1 cellular context compared by ENCODE assay signal in the genomic region with DNA sequence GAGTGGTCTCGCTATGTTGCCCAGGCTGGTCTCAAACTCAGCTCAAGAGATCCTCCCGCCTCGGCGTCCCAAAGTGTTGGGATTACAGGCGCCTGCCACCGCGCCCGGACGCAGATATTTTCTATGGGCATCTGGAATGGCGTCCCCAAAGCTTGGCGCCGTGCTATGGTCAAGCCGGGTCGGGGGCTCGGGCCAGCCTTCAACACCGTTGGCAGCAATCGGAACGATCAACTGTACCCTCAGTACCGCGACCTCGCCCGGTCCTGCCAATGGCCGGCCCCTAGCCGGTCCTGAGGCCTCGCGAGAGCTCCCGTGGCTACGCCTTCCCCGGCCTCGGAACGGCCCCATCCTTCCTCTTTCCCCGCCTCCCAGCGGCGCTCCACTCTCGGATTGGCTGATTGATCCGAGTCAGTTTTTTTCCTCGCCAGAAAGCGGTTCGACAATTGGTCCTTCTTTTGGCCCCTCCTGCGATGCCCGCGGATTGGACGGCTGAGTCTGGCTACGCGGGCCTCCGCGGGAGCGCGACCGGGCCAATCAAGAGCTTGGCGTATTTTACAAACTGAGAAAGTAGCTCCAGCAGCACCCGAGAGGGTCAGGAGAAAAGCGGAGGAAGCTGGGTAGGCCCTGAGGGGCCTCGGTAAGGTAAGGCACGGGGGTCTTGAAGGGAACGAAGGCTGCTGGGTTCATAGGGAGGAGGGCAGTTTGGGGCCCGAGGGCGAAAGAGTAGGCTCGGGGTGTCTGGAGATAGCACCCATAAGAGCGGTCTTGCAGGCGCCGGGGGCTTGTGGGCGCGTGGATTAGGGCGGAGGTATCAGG.
TF ChIP-seq lines count a peak whose summit lies in the region.

A gene with protein sequence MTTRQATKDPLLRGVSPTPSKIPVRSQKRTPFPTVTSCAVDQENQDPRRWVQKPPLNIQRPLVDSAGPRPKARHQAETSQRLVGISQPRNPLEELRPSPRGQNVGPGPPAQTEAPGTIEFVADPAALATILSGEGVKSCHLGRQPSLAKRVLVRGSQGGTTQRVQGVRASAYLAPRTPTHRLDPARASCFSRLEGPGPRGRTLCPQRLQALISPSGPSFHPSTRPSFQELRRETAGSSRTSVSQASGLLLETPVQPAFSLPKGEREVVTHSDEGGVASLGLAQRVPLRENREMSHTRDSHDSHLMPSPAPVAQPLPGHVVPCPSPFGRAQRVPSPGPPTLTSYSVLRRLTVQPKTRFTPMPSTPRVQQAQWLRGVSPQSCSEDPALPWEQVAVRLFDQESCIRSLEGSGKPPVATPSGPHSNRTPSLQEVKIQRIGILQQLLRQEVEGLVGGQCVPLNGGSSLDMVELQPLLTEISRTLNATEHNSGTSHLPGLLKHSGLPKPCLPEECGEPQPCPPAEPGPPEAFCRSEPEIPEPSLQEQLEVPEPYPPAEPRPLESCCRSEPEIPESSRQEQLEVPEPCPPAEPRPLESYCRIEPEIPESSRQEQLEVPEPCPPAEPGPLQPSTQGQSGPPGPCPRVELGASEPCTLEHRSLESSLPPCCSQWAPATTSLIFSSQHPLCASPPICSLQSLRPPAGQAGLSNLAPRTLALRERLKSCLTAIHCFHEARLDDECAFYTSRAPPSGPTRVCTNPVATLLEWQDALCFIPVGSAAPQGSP (plus strand): TSS at position 548 of the 816 bp plus-strand sequence. CDS start 354 bp downstream, outside the sequence.

TF ChIP-seq in K562, 482 proteins besides CTCF, POLR2A, EP300 and RAD21 (continued from another document):
- TF ChIP-seq, protein P1, sequence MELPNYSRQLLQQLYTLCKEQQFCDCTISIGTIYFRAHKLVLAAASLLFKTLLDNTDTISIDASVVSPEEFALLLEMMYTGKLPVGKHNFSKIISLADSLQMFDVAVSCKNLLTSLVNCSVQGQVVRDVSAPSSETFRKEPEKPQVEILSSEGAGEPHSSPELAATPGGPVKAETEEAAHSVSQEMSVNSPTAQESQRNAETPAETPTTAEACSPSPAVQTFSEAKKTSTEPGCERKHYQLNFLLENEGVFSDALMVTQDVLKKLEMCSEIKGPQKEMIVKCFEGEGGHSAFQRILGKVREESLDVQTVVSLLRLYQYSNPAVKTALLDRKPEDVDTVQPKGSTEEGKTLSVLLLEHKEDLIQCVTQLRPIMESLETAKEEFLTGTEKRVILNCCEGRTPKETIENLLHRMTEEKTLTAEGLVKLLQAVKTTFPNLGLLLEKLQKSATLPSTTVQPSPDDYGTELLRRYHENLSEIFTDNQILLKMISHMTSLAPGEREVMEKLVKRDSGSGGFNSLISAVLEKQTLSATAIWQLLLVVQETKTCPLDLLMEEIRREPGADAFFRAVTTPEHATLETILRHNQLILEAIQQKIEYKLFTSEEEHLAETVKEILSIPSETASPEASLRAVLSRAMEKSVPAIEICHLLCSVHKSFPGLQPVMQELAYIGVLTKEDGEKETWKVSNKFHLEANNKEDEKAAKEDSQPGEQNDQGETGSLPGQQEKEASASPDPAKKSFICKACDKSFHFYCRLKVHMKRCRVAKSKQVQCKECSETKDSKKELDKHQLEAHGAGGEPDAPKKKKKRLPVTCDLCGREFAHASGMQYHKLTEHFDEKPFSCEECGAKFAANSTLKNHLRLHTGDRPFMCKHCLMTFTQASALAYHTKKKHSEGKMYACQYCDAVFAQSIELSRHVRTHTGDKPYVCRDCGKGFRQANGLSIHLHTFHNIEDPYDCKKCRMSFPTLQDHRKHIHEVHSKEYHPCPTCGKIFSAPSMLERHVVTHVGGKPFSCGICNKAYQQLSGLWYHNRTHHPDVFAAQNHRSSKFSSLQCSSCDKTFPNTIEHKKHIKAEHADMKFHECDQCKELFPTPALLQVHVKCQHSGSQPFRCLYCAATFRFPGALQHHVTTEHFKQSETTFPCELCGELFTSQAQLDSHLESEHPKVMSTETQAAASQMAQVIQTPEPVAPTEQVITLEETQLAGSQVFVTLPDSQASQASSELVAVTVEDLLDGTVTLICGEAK (IDR thresholded peaks at IDR 0.05) = 0 out of 2 replicates have a peak, but pooled peaks have one; percentile 13
- TF ChIP-seq, protein P1 (CRISPR knock-in tag; IDR thresholded peaks at IDR 0.05) = no peak
- no peak; the same call in 1 of the 2 replicates for TF ChIP-seq GTF2F1 (IDR thresholded peaks at IDR 0.05; ENCODE audit: low read depth, low read length)
- TF ChIP-seq, protein P2, sequence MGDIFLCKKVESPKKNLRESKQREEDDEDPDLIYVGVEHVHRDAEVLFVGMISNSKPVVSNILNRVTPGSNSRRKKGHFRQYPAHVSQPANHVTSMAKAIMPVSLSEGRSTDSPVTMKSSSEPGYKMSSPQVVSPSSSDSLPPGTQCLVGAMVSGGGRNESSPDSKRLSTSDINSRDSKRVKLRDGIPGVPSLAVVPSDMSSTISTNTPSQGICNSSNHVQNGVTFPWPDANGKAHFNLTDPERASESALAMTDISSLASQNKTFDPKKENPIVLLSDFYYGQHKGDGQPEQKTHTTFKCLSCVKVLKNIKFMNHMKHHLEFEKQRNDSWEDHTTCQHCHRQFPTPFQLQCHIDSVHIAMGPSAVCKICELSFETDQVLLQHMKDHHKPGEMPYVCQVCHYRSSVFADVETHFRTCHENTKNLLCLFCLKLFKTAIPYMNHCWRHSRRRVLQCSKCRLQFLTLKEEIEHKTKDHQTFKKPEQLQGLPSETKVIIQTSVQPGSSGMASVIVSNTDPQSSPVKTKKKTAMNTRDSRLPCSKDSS (IDR thresholded peaks at IDR 0.05; ENCODE audit: low read depth, partially characterized antibody) = no peak
- peak; percentile 86 for TF ChIP-seq ZFX (CRISPR knock-in tag; IDR thresholded peaks at IDR 0.05)
- TF ChIP-seq SMAD4 (CRISPR knock-in tag; conservative IDR thresholded peaks at IDR 0.05) = peak; percentile 29; the same call in 1 of the 2 replicates
- no peak for TF ChIP-seq ZNF316 (IDR thresholded peaks at IDR 0.05)
- peak; percentile 88 for TF ChIP-seq C11orf30 (IDR thresholded peaks at IDR 0.05; ENCODE audit: low read depth)
- TF ChIP-seq HCFC1 (IDR thresholded peaks at IDR 0.05; ENCODE audit: low read depth, low read length) = peak; percentile 35
- TF ChIP-seq CREB1 (IDR thresholded peaks at IDR 0.05) = peak; percentile 81
- peak; percentile 78 for TF ChIP-seq CREB1 (CRISPR knock-in tag; IDR thresholded peaks at IDR 0.05)
